11 cellular contexts compared by ENCODE assay signal in the genomic region with DNA sequence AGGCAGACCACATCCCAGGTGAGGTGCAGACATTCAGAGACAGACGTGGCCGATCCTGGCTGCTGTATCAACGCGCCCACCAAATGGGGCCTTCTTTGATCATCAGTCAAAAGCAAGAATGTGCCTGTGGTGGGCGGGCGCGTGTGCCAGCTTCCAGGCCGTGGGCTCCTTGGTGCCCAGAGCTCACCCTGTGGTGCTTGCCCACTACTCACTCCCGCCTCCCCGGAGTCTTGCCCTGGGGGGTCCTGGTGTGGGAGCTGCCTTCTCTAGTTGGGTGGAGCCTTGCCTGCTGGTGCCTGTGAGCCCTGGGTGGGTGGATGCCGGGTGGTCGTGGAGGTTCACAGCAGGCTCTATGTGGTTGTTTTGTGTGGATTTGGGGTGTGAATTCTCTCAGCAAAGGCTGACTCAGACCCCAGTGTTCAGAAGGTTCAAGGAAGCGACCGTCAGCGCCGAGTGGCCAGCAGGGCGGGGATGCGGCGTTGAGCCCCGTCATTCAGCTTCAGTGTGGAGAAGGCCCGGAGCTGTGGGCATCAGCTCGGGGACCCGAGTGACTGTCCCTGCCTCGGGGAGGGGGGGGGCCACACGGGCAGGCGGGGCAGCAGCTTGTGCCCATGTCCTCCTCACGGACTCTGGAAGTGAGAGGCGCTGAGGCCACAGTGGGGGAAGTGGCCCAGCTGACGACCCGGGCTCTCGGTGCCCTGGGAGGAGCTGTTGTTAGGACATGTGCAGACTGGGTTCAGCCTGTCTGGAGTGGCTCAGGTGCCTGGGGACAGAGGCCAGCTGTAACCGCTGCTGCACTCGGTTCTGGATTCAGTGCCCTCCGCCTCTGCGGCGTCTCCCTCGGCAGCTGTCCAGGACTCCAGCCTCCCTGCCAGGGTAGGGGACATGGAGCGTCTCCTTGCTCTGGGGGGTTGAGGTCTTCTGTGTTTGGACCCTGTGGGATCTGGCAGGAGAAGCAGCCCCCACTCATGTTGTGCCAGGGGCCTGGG.
A peak's percentile ranks its signal among the peaks of the same experiment; 100 is the strongest.
DNase-seq lines count a peak whose midpoint lies in the region; ATAC-seq and TF ChIP-seq lines count a peak whose summit lies in the region.
"Had no signal": no experiment of that assay in that cellular context is flagged by ENCODE, and none has a peak within 500 bp of the region (broad histone marks: within the 10 kb centered on the region; RNA-seq: fewer than 3 reads in every experiment).

No MANE protein-coding gene starts in this region.

- no peaks in the 10 kb centered on the region for H3K27me3 Mint-ChIP-seq in activated CD8-positive, alpha-beta memory T cell treated with anti-CD3 and anti-CD28 coated beads, Interleukin-2, amount 10 ng/mL, durations not matched to agents 7 days and 5 days

- no peak overlapping the region for H3K4me3 Mint-ChIP-seq in activated CD8-positive, alpha-beta memory T cell treated with anti-CD3 and anti-CD28 coated beads, Interleukin-2, amount 10 ng/mL, durations not matched to agents 7 days and 5 days

- H3K27ac Mint-ChIP-seq in activated CD8-positive, alpha-beta memory T cell treated with anti-CD3 and anti-CD28 coated beads, Interleukin-2, amount 10 ng/mL, durations not matched to agents 7 days and 5 days, result peak overlapping the region; percentile 97

- no TSS peak for BruUV-seq in mammary epithelial cell (replicated peaks; lab: Mats Ljungman, UMichigan)

- peaks cover 57% of the 10 kb centered on the region for H3K4me1 Mint-ChIP-seq in activated CD8-positive, alpha-beta memory T cell treated with anti-CD3 and anti-CD28 coated beads, Interleukin-2, amount 10 ng/mL, durations not matched to agents 7 days and 5 days

- intact Hi-C loops in mammary epithelial cell (cut with micrococcal nuclease), result no loop called here
- intact Hi-C loops in tibial artery (cut with DNase I; ENCODE audit: low total_unique reads), result no loop called here

- ATAC-seq in activated CD8-positive, alpha-beta memory T cell treated with anti-CD3 and anti-CD28 coated beads, Interleukin-2, amount 10 ng/mL, durations not matched to agents 7 days and 5 days, result no peak
- ATAC-seq in lung (ENCODE audit: insufficient read depth, low FRiP score) (peak; percentile 29), HG02798 (IDR thresholded peaks at IDR 0.05; ENCODE audit: poor library complexity, unreplicated experiment) (no peak)

- H3K27me3 ChIP-seq in mammary epithelial cell (ENCODE audit: insufficient read depth, low read length) (no peaks in the 10 kb centered on the region), lung (ENCODE audit: control insufficient read depth, insufficient read depth) (no peaks in the 10 kb centered on the region), tibial artery (no peaks in the 10 kb centered on the region)
- H3K27me3 ChIP-seq: SJCRH30 had no signal

- H3K4me2 ChIP-seq in mammary epithelial cell (ENCODE audit: insufficient read depth, low read depth, low read length), result peak overlapping the region; percentile 80

- peaks cover 100% of the 10 kb centered on the region for H3K79me2 ChIP-seq in mammary epithelial cell (ENCODE audit: insufficient read depth, low read length)

- peaks cover 33% of the 10 kb centered on the region for H3K4me1 ChIP-seq in mammary epithelial cell (ENCODE audit: insufficient read depth, low read length)
- H3K4me1 ChIP-seq in lung (ENCODE audit: control insufficient read depth in 2 of 2, insufficient read depth in 2 of 2, low read length in 2 of 2), result peaks cover 16 to 53% of the 10 kb centered on the region in 2 donors
- peaks cover 13 to 88% (median 67%) of the 10 kb centered on the region in 4 donors for H3K4me1 ChIP-seq in tibial artery

- no peaks in the 10 kb centered on the region for H3K9me3 Mint-ChIP-seq in activated CD8-positive, alpha-beta memory T cell treated with anti-CD3 and anti-CD28 coated beads, Interleukin-2, amount 10 ng/mL, durations not matched to agents 7 days and 5 days (ENCODE audit: low read depth)

- in situ Hi-C loops in mammary epithelial cell (cut with MboI; ENCODE audit: low sequenced_read_pairs in 2 of 2), result no loop called here
- in situ Hi-C loops in KBM-7 (cut with MboI; ENCODE audit: low pct_unique_long_range_greater_than_20kb, low sequenced_read_pairs), result no loop called here

- H3K4me3 ChIP-seq in mammary epithelial cell (replicated peaks in 1 of 3; ENCODE audit: insufficient read depth in 1 of 3, low read depth in 2 of 3, low read length in 3 of 3) (peak overlapping the region in 1 of 3 experiments; percentile 33), lung (no peak overlapping the region), tibial artery (peak overlapping the region in 1 of 2 donors; percentile 41)

- DNase-seq in activated CD8-positive, alpha-beta memory T cell treated with anti-CD3 and anti-CD28 coated beads, Interleukin-2, amount 10 ng/mL, durations not matched to agents 7 days and 5 days, result no peak
- DNase-seq in activated CD8-positive, alpha-beta memory T cell treated with anti-CD3 and anti-CD28 coated beads, Interleukin-2, amount 50 U/mL, for 4 hours, result no peak
- DNase-seq in mammary epithelial cell, result peak; percentile 29
- DNase-seq in lung (ENCODE audit: low spot score), result peak; percentile 57
- DNase-seq in tibial artery, result peak in 1 of 2 donors; percentile 52
- no peak for DNase-seq in KBM-7
- no peak for DNase-seq in NCI-H345 (lab: John Stamatoyannopoulos, UW)
- DNase-seq: HCEC 1CT, Kasumi-1, SJCRH30 had no signal

- dilution Hi-C loops in mammary epithelial cell (cut with HindIII; ENCODE audit: low sequenced_read_pairs), result no loop called here

- 33% methylated on average over 21 of the region's 38 CpGs for WGBS in mammary epithelial cell (ENCODE audit: low coverage, missing lambda C conversion rate)
- 56 to 64% methylated on average over 38 of the region's 38 CpGs for WGBS in lung, 2 donors

- H2AFZ ChIP-seq in mammary epithelial cell (ENCODE audit: low read depth, low read length), result no peak overlapping the region

- H3K36me3 Mint-ChIP-seq in activated CD8-positive, alpha-beta memory T cell treated with anti-CD3 and anti-CD28 coated beads, Interleukin-2, amount 10 ng/mL, durations not matched to agents 7 days and 5 days, result peaks cover 4% of the 10 kb centered on the region

- TF ChIP-seq CTCF in mammary epithelial cell (conservative IDR thresholded peaks at IDR 0.05 in 1 of 2, IDR thresholded peaks at IDR 0.05 in 1 of 2; ENCODE audit: extremely low read depth in 1 of 2, insufficient read depth in 1 of 2, low read depth in 1 of 2, low read length in 2 of 2) (no peak), lung (IDR thresholded peaks at IDR 0.05; ENCODE audit: control extremely low read depth, extremely low read depth) (no peak), tibial artery (IDR thresholded peaks at IDR 0.05) (no peak)

- H3K27ac ChIP-seq in mammary epithelial cell (ENCODE audit: insufficient read depth, low read depth, low read length), result peak overlapping the region; percentile 28
- peak overlapping the region in 1 of 2 donors; percentile 94 for H3K27ac ChIP-seq in lung (ENCODE audit: low read depth in 1 of 2, low read length in 1 of 2)
- peak overlapping the region; percentile 73 to 74 for H3K27ac ChIP-seq in tibial artery

- H3K9ac ChIP-seq in mammary epithelial cell (ENCODE audit: insufficient read depth, low read length), result no peak overlapping the region

- CTCF ChIA-PET in activated CD8-positive, alpha-beta memory T cell treated with anti-CD3 and anti-CD28 coated beads, Interleukin-2, amount 10 ng/mL, durations not matched to agents 7 days and 5 days (lab: Charles Lee), result interaction anchor here (1.3 to 2.8 kb wide), 5 partner anchors 8 to 104 kb away, joined by 3 to 20 read pairs (median 5); partner anchors contain the start of gene FAAP20
- CTCF ChIA-PET in mammary epithelial cell (lab: Charles Lee; ENCODE audit: low non-redundant PET), result no interaction called here

- H4K20me1 ChIP-seq in mammary epithelial cell (ENCODE audit: insufficient read depth, low read length), result no peaks in the 10 kb centered on the region

- no peaks in the 10 kb centered on the region for H3K9me3 ChIP-seq in mammary epithelial cell (replicated peaks; ENCODE audit: insufficient read depth, low read length)
- no peaks in the 10 kb centered on the region for H3K9me3 ChIP-seq in lung (ENCODE audit: control insufficient read depth in 2 of 2, insufficient read depth in 1 of 2, low read length in 1 of 2)
- H3K9me3 ChIP-seq in tibial artery, result no peaks in the 10 kb centered on the region
- H3K9me3 ChIP-seq: SJCRH30 had no signal

- H3K36me3 ChIP-seq in mammary epithelial cell (ENCODE audit: insufficient read depth, low read length), result no peaks in the 10 kb centered on the region
- H3K36me3 ChIP-seq in lung (ENCODE audit: control insufficient read depth in 2 of 2, insufficient read depth in 2 of 2, low read length in 2 of 2), result peaks cover 3 to 20% of the 10 kb centered on the region in 2 donors
- H3K36me3 ChIP-seq in tibial artery, result peaks cover 10 to 25% (median 12%) of the 10 kb centered on the region in 3 donors
- H3K36me3 ChIP-seq: SJCRH30 had no signal

Comparison
In these comparisons a context has a peak if more than half of its experiments do, and no peak if none do; other contexts are left out.
1. DNase-seq: peak in mammary epithelial cell (single experiment) and lung (single experiment); none in activated CD8-positive, alpha-beta memory T cell treated with anti-CD3 and anti-CD28 coated beads, Interleukin-2, amount 10 ng/mL, durations not matched to agents 7 days and 5 days (single experiment), activated CD8-positive, alpha-beta memory T cell treated with anti-CD3 and anti-CD28 coated beads, Interleukin-2, amount 50 U/mL, for 4 hours (single experiment), KBM-7 (single experiment) and NCI-H345 (single experiment).